Comparison of ENCODE assay signal across 1 cellular context in the genomic region with DNA sequence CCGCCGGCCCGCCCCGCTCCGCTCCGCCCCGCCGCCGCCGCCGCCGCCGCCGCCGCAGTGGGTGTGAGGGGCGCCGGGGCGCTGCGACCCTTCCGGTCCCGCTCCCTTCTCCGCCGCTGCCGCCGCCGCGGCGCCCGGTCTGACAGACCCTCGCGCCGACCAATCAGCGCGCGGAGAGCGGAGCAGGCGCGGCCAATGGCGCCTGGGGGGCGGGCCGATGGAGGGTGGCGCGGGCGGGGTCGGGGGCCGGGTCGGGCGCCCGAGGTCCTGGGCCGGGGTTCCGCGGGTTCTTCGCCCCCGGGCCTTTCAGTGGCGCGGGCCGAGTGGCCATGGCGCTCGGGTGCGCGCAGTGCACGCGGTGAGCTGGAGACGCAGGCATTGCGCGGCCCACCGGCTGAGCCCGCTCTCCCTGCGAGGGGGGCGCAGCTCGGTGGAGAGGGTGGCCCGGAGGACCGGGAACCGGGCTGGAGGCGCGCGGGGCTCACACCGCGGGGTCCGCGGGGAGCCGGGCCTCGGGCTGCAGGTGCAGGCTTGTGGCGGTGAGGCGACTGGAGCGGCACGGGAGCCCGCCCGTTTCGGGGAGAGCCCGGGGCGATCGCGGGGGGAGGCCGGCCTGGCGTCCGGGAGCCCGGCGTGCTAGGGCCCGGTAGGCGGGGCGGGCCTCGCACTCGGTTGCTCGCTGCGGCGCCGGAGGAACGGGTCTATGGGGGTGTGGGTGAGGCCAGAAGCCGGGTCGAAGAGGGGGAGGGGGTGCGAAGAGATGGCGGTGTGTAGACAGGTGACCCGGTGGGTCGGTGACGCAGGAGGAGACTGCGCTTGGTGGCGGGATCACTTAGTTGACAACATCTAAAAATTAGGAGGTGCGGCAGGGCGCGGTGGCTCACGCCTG.
A peak's percentile ranks its signal among the peaks of the same experiment; 100 is the strongest.
TF ChIP-seq lines count a peak whose summit lies in the region.

A gene (minus strand): TSS at position 141 of the 889 bp plus-strand sequence. CDS start 11,522 bp downstream, outside the sequence.

TF ChIP-seq in HepG2, 621 proteins besides CTCF, POLR2A, EP300 and RAD21 (continued from another document and continues in another):
- TF ChIP-seq, protein P1, sequence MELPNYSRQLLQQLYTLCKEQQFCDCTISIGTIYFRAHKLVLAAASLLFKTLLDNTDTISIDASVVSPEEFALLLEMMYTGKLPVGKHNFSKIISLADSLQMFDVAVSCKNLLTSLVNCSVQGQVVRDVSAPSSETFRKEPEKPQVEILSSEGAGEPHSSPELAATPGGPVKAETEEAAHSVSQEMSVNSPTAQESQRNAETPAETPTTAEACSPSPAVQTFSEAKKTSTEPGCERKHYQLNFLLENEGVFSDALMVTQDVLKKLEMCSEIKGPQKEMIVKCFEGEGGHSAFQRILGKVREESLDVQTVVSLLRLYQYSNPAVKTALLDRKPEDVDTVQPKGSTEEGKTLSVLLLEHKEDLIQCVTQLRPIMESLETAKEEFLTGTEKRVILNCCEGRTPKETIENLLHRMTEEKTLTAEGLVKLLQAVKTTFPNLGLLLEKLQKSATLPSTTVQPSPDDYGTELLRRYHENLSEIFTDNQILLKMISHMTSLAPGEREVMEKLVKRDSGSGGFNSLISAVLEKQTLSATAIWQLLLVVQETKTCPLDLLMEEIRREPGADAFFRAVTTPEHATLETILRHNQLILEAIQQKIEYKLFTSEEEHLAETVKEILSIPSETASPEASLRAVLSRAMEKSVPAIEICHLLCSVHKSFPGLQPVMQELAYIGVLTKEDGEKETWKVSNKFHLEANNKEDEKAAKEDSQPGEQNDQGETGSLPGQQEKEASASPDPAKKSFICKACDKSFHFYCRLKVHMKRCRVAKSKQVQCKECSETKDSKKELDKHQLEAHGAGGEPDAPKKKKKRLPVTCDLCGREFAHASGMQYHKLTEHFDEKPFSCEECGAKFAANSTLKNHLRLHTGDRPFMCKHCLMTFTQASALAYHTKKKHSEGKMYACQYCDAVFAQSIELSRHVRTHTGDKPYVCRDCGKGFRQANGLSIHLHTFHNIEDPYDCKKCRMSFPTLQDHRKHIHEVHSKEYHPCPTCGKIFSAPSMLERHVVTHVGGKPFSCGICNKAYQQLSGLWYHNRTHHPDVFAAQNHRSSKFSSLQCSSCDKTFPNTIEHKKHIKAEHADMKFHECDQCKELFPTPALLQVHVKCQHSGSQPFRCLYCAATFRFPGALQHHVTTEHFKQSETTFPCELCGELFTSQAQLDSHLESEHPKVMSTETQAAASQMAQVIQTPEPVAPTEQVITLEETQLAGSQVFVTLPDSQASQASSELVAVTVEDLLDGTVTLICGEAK (IDR thresholded peaks at IDR 0.05) = no peak
- TF ChIP-seq, protein P1 (CRISPR knock-in tag; IDR thresholded peaks at IDR 0.05) = peak; percentile 69
- TF ChIP-seq RNF2 (conservative IDR thresholded peaks at IDR 0.05; ENCODE audit: low read depth) (peak; percentile 47; the same call in 1 of the 2 replicates), ZFP36L2 (CRISPR knock-in tag; IDR thresholded peaks at IDR 0.05) (no peak), ZNF709 (CRISPR knock-in tag; IDR thresholded peaks at IDR 0.05) (peak; percentile 57; the same call in 1 of the 2 replicates), ZNF430 (CRISPR knock-in tag; IDR thresholded peaks at IDR 0.05) (peak; percentile 50; the same call in 1 of the 2 replicates), ARNT2 (CRISPR knock-in tag; IDR thresholded peaks at IDR 0.05; ENCODE audit: low read depth) (peak; percentile 78; the same call in 1 of the 2 replicates), BCL6 (CRISPR knock-in tag; IDR thresholded peaks at IDR 0.05) (no peak), ZNF747 (CRISPR knock-in tag; IDR thresholded peaks at IDR 0.05; ENCODE audit: borderline replicate concordance) (0 out of 2 replicates have a peak, but pooled peaks have one; percentile 32), ZNF883 (CRISPR knock-in tag; IDR thresholded peaks at IDR 0.05; ENCODE audit: not compliant biosample characterization) (peak; percentile 91), ZNF20 (CRISPR knock-in tag; IDR thresholded peaks at IDR 0.05) (no peak), SPEN (CRISPR knock-in tag; IDR thresholded peaks at IDR 0.05; ENCODE audit: low read depth) (peak; percentile 53; the same call in 1 of the 2 replicates), ZZZ3 (CRISPR knock-in tag; IDR thresholded peaks at IDR 0.05; ENCODE audit: borderline replicate concordance) (no peak), ZFP82 (CRISPR knock-in tag; IDR thresholded peaks at IDR 0.05; ENCODE audit: borderline replicate concordance) (no peak), GLI4 (CRISPR knock-in tag; IDR thresholded peaks at IDR 0.05; ENCODE audit: borderline replicate concordance) (0 out of 2 replicates have a peak, but pooled peaks have one; percentile 26), GABPA (IDR thresholded peaks at IDR 0.05; ENCODE audit: low read depth, low read length) (peak; percentile 45), GABPA (CRISPR knock-in tag; IDR thresholded peaks at IDR 0.05; ENCODE audit: low read depth) (no peak), ZNF382 (CRISPR knock-in tag; IDR thresholded peaks at IDR 0.05; ENCODE audit: borderline replicate concordance) (no peak), KLF6 (CRISPR knock-in tag; IDR thresholded peaks at IDR 0.05) (0 out of 2 replicates have a peak, but pooled peaks have one; percentile 58)
- TF ChIP-seq, protein P2, sequence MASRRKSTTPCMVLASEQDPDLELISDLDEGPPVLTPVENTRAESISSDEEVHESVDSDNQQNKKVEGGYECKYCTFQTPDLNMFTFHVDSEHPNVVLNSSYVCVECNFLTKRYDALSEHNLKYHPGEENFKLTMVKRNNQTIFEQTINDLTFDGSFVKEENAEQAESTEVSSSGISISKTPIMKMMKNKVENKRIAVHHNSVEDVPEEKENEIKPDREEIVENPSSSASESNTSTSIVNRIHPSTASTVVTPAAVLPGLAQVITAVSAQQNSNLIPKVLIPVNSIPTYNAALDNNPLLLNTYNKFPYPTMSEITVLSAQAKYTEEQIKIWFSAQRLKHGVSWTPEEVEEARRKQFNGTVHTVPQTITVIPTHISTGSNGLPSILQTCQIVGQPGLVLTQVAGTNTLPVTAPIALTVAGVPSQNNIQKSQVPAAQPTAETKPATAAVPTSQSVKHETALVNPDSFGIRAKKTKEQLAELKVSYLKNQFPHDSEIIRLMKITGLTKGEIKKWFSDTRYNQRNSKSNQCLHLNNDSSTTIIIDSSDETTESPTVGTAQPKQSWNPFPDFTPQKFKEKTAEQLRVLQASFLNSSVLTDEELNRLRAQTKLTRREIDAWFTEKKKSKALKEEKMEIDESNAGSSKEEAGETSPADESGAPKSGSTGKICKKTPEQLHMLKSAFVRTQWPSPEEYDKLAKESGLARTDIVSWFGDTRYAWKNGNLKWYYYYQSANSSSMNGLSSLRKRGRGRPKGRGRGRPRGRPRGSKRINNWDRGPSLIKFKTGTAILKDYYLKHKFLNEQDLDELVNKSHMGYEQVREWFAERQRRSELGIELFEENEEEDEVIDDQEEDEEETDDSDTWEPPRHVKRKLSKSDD (CRISPR knock-in tag; IDR thresholded peaks at IDR 0.05; ENCODE audit: low read depth) = 0 out of 2 replicates have a peak, but pooled peaks have one; percentile 21
- TF ChIP-seq, protein P3, sequence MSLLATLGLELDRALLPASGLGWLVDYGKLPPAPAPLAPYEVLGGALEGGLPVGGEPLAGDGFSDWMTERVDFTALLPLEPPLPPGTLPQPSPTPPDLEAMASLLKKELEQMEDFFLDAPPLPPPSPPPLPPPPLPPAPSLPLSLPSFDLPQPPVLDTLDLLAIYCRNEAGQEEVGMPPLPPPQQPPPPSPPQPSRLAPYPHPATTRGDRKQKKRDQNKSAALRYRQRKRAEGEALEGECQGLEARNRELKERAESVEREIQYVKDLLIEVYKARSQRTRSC (CRISPR knock-in tag; IDR thresholded peaks at IDR 0.05; ENCODE audit: low read depth) = no peak
- TF ChIP-seq, protein P4, sequence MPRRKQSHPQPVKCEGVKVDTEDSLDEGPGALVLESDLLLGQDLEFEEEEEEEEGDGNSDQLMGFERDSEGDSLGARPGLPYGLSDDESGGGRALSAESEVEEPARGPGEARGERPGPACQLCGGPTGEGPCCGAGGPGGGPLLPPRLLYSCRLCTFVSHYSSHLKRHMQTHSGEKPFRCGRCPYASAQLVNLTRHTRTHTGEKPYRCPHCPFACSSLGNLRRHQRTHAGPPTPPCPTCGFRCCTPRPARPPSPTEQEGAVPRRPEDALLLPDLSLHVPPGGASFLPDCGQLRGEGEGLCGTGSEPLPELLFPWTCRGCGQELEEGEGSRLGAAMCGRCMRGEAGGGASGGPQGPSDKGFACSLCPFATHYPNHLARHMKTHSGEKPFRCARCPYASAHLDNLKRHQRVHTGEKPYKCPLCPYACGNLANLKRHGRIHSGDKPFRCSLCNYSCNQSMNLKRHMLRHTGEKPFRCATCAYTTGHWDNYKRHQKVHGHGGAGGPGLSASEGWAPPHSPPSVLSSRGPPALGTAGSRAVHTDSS (CRISPR knock-in tag; conservative IDR thresholded peaks at IDR 0.05) = no peak
- TF ChIP-seq, protein P5, sequence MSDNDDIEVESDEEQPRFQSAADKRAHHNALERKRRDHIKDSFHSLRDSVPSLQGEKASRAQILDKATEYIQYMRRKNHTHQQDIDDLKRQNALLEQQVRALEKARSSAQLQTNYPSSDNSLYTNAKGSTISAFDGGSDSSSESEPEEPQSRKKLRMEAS (IDR thresholded peaks at IDR 0.05) = peak; percentile 75
- TF ChIP-seq, protein P6, sequence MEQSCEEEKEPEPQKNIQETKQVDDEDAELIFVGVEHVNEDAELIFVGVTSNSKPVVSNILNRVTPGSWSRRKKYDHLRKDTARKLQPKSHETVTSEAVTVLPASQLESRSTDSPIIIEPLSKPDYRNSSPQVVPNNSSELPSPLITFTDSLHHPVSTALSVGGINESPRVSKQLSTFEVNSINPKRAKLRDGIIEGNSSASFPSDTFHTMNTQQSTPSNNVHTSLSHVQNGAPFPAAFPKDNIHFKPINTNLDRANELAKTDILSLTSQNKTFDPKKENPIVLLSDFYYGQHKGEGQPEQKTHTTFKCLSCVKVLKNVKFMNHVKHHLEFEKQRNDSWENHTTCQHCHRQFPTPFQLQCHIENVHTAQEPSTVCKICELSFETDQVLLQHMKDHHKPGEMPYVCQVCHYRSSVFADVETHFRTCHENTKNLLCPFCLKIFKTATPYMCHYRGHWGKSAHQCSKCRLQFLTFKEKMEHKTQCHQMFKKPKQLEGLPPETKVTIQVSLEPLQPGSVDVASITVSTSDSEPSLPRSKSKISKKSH (CRISPR knock-in tag; IDR thresholded peaks at IDR 0.05; ENCODE audit: borderline replicate concordance) = no peak
